Comparison of ENCODE assay signal across 9 cellular contexts in genomic region chr12:85036736-85037135, GRCh38. TPM values are rescaled to one million over a fixed set of nuclear protein-coding genes. Genes with fewer than 3 reads are reported as not detected.
DNase-seq lines count a peak whose midpoint lies in the region; ATAC-seq and TF ChIP-seq lines count a peak whose summit lies in the region.
"Had no signal": no experiment of that assay in that cellular context is flagged by ENCODE, and none has a peak within 500 bp of the region (broad histone marks: within the 10 kb centered on the region; RNA-seq: fewer than 3 reads in every experiment).

No MANE protein-coding gene starts in this region.

- CTCF ChIA-PET in activated CD4-positive, alpha-beta memory T cell treated with anti-CD3 and anti-CD28 coated beads for 36 hours (lab: Charles Lee): interaction anchor here (0.9 to 2.2 kb wide), 2 partner anchors 87 to 162 kb away, joined by 4 to 6 read pairs; no protein-coding TSS in a partner anchor

- POLR2A ChIA-PET in activated CD4-positive, alpha-beta memory T cell treated with anti-CD3 and anti-CD28 coated beads for 36 hours (lab: Charles Lee): no interaction called here

- DNase-seq in heart left ventricle (no peak), left cardiac atrium (no peak), kidney tubule cell (ENCODE audit: low spot score) (peak; percentile 18), upper lobe of right lung (no peak), cerebellar cortex (ENCODE audit: low spot score) (no peak), globus pallidus (ENCODE audit: low spot score) (no peak), NOMO-1 treated with dmso at 0.1 percent for 144 hours (lab: John Stamatoyannopoulos, UW; ENCODE audit: unreplicated experiment) (no peak)
- no peak for DNase-seq in activated CD4-positive, alpha-beta memory T cell treated with anti-CD3 and anti-CD28 coated beads for 36 hours
- DNase-seq: NK-92 treated with Interleukin-12 subunit alpha and Interleukin-12 subunit beta, amount 100 ng/mL, for 24 hours had no signal

- H3K27ac ChIP-seq in heart left ventricle (no peak overlapping the region), upper lobe of right lung (no peak overlapping the region)

- H3K27me3 ChIP-seq in heart left ventricle: peaks cover 0 to 18% (median 0%) of the 10 kb centered on the region in 9 donors
- H3K27me3 ChIP-seq in upper lobe of right lung: peaks cover 20% of the 10 kb centered on the region

- WGBS in heart left ventricle, 4 donors: 7 to 19% (median 12%) methylated on average over 3 of the region's 3 CpGs

- peak overlapping the region; percentile 68 for H3K4me3 Mint-ChIP-seq in activated CD4-positive, alpha-beta memory T cell treated with anti-CD3 and anti-CD28 coated beads for 36 hours

- no peak for TF ChIP-seq POLR2A in heart left ventricle (IDR thresholded peaks at IDR 0.05)

- intact Hi-C loops in heart left ventricle (cut with DNase I): no loop called here
- intact Hi-C loops in left cardiac atrium (cut with DNase I): no loop called here
- intact Hi-C loops in activated CD4-positive, alpha-beta memory T cell treated with anti-CD3 and anti-CD28 coated beads for 36 hours (cut with micrococcal nuclease): no loop called here
- intact Hi-C loops in upper lobe of right lung (cut with DNase I): no loop called here

- TF ChIP-seq CTCF in heart left ventricle (IDR thresholded peaks at IDR 0.05) (no peak), upper lobe of right lung (IDR thresholded peaks at IDR 0.05) (no peak)

- H3K36me3 ChIP-seq in heart left ventricle: no peaks in the 10 kb centered on the region
- no peaks in the 10 kb centered on the region for H3K36me3 ChIP-seq in upper lobe of right lung

- no peak for ATAC-seq in heart left ventricle
- ATAC-seq in left cardiac atrium: no peak
- ATAC-seq in upper lobe of right lung: no peak

- H3K4me1 Mint-ChIP-seq in activated CD4-positive, alpha-beta memory T cell treated with anti-CD3 and anti-CD28 coated beads for 36 hours (ENCODE audit: low read depth): peaks cover 3% of the 10 kb centered on the region

- H3K27ac Mint-ChIP-seq in activated CD4-positive, alpha-beta memory T cell treated with anti-CD3 and anti-CD28 coated beads for 36 hours: no peak overlapping the region

- no peaks in the 10 kb centered on the region for H3K36me3 Mint-ChIP-seq in activated CD4-positive, alpha-beta memory T cell treated with anti-CD3 and anti-CD28 coated beads for 36 hours

- H3K4me3 ChIP-seq in heart left ventricle (peak overlapping the region in 11 of 12 donors; percentile 7 to 59 (median 51)), upper lobe of right lung (peak overlapping the region; percentile 49)

- H3K4me1 ChIP-seq in heart left ventricle: no peaks in the 10 kb centered on the region
- no peaks in the 10 kb centered on the region for H3K4me1 ChIP-seq in upper lobe of right lung

- H3K27me3 Mint-ChIP-seq in activated CD4-positive, alpha-beta memory T cell treated with anti-CD3 and anti-CD28 coated beads for 36 hours: peaks cover 5% of the 10 kb centered on the region

- H3K9me3 ChIP-seq in heart left ventricle (no peaks in the 10 kb centered on the region), upper lobe of right lung (no peaks in the 10 kb centered on the region)

- no peaks in the 10 kb centered on the region for H3K9me3 Mint-ChIP-seq in activated CD4-positive, alpha-beta memory T cell treated with anti-CD3 and anti-CD28 coated beads for 36 hours

RNA-seq across cellular contexts. Expression of gene LRRIQ1, which starts 0.6 kb away (rescaled TPM):
- total RNA-seq in heart left ventricle (under 1 TPM in 7 of 9 donors, not detected in 2; 0.04 to 0.72 (median 0.48) TPM), left cardiac atrium (under 1 TPM; 0.21 to 0.29 TPM), upper lobe of right lung (0.67 TPM)
- polyA plus RNA-seq in heart left ventricle: under 1 TPM in 1 of 2 donors, not detected in 1; 0.26 TPM
- total RNA-seq in activated CD4-positive, alpha-beta memory T cell treated with anti-CD3 and anti-CD28 coated beads for 36 hours: not detected

RNA-seq across cellular contexts. Expression of gene TSPAN19, which starts 0.7 kb away (rescaled TPM):
- total RNA-seq in heart left ventricle (under 1 TPM in 2 of 9 donors, not detected in 7; 0.39 to 0.47 TPM), left cardiac atrium (not detected), upper lobe of right lung (not detected)
- under 1 TPM in 1 of 2 donors, not detected in 1; 0.11 TPM for polyA plus RNA-seq in heart left ventricle
- not detected for total RNA-seq in activated CD4-positive, alpha-beta memory T cell treated with anti-CD3 and anti-CD28 coated beads for 36 hours
